ENCODE assay signal across 26 cellular contexts in genomic region chr3:73863546-73864079, GRCh38.
"Had no signal": no experiment of that assay in that cellular context is flagged by ENCODE, and none has a peak within 500 bp of the region (broad histone marks: within the 10 kb centered on the region; RNA-seq: fewer than 3 reads in every experiment).

No MANE protein-coding gene starts in this region.

- ATAC-seq: naive thymus-derived CD8-positive, alpha-beta T cell; natural killer cell treated with Interleukin-12 subunit alpha and Interleukin-12 subunit beta and Interleukin-15 and Interleukin-18, amount 100 ng/mL, for 72 hours; pancreas; right lobe of liver; stimulated activated effector memory CD8-positive, alpha-beta T cell treated with anti-CD3 and anti-CD28 coated beads, Interleukin-12 subunit alpha, Interleukin-12 subunit beta, amount 100 ng/mL, for 72 hours; stimulated activated naive B cell treated with anti-CD40 and anti-IgM and Interleukin-4, amounts not matched to agents 10 μg/mL and 1 μg/mL and 100 μg/mL, for 72 hours had no signal

- H3K27me3 ChIP-seq: neutrophil, pancreas, right lobe of liver, sigmoid colon, stomach, thyroid gland, tibial nerve, upper lobe of left lung, uterus had no signal

- H3K4me1 ChIP-seq: pancreas, prostate gland, right lobe of liver, sigmoid colon, stomach, thyroid gland, tibial nerve, upper lobe of left lung, uterus had no signal

- H3K27ac ChIP-seq: neutrophil, pancreas, prostate gland, right lobe of liver, sigmoid colon, stomach, thoracic aorta, thyroid gland, tibial nerve, upper lobe of left lung, uterus had no signal

- H3K4me3 ChIP-seq: pancreas, prostate gland, right lobe of liver, sigmoid colon, stomach, thoracic aorta, thyroid gland, tibial nerve, upper lobe of left lung, uterus had no signal

- H3K9me3 ChIP-seq: neutrophil, pancreas, prostate gland, right lobe of liver, sigmoid colon, stomach, thoracic aorta, thyroid gland, tibial nerve, upper lobe of left lung, uterus had no signal

- H3K36me3 ChIP-seq: neutrophil, pancreas, prostate gland, right lobe of liver, sigmoid colon, stomach, thoracic aorta, thyroid gland, tibial nerve, upper lobe of left lung, uterus had no signal

- DNase-seq: naive thymus-derived CD8-positive, alpha-beta T cell; nephron progenitor cell; nucleus accumbens; pancreas; retina; right cardiac atrium; right lobe of liver; sigmoid colon; small intestine; stimulated activated CD4-positive, alpha-beta T cell treated with anti-CD3 and anti-CD28 coated beads, Interleukin-15, amount 100 ng/mL, for 24 hours; stimulated activated CD4-positive, alpha-beta T cell treated with anti-CD3 and anti-CD28 coated beads, Interleukin-2, amount 100 ng/mL, for 24 hours; stimulated activated CD4-positive, alpha-beta T cell treated with anti-CD3 and anti-CD28 coated beads, Interleukin-2, amount 100 ng/mL, for 48 hours; stimulated activated CD4-positive, alpha-beta T cell treated with anti-CD3 and anti-CD28 coated beads, Interleukin-4, amount 100 ng/mL, for 24 hours; stimulated activated naive B cell treated with anti-CD40 and anti-IgM and Interleukin-4, amounts not matched to agents 10 μg/mL and 1 μg/mL and 100 μg/mL, for 72 hours; stimulated activated naive CD4-positive, alpha-beta T cell treated with Interleukin-2 at 50 U/mL for 16 hours; stomach; thyroid gland; trophoblast cell; upper lobe of left lung; uterus had no signal
